13 cellular contexts compared by ENCODE assay signal in the genomic region with DNA sequence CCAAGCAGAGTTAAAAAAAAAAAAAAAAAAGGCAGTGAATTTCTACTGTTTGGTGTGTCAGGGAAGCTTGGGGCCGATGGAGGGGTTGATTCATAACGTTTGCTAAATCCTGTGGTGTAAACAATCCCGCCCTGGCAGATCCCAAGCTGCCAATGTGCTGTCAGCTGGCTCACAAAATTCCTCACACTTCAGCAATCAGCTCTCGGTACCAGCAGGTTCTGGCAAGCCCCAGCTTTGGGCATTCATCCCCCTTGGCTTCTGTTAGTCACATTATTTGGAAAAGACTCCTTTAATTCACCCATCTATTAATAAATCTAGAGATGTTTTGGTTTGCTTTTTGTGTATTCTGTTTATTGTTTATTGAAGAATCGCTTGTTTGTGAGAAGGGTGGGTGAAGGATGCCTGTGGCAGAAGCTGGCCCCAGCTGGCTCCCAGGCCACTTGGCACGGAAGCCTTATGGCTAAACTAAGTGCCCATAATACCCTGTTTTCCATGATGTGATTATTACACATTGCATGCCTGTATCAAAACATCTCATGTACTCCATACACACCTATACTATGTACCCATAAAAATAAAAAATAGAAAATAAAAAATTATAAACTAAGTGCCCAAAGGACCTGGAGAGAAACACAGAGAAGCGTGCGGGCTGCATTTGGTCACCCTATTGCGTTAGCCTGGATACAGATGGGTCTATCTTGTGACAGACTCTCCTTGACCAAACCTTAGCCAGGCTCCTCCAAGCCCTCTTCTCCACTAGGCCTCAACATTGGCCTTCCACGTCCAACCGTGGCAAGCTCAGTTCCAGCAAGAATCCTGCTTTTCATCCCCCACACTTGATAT.
A peak's percentile ranks its signal among the peaks of the same experiment; 100 is the strongest.
DNase-seq lines count a peak whose midpoint lies in the region; ATAC-seq and TF ChIP-seq lines count a peak whose summit lies in the region.
"Had no signal": no experiment of that assay in that cellular context is flagged by ENCODE, and none has a peak within 500 bp of the region (broad histone marks: within the 10 kb centered on the region; RNA-seq: fewer than 3 reads in every experiment).

No MANE protein-coding gene starts in this region.

- no peaks in the 10 kb centered on the region for H3K36me3 ChIP-seq in aorta (ENCODE audit: control insufficient read depth in 1 of 2, insufficient read depth in 2 of 2, low read length in 1 of 2)

- H3K9me3 ChIP-seq in aorta (ENCODE audit: control insufficient read depth, low read length), result no peaks in the 10 kb centered on the region

- no peak overlapping the region for H3K4me3 ChIP-seq in aorta (ENCODE audit: low read length in 2 of 2)

- TF ChIP-seq CTCF in activated CD8-positive, alpha-beta T cell treated with anti-CD3 and anti-CD28 coated beads for 36 hours (IDR thresholded peaks at IDR 0.05), result no peak

- H3K4me3 Mint-ChIP-seq in activated CD8-positive, alpha-beta T cell treated with anti-CD3 and anti-CD28 coated beads for 36 hours, result no peak overlapping the region
- H3K4me3 Mint-ChIP-seq: stimulated activated naive B cell treated with anti-CD40 and anti-IgM and Interleukin-4, amounts not matched to agents 10 μg/mL and 1 μg/mL and 100 μg/mL, for 72 hours had no signal

- peak overlapping the region in 1 of 2 donors; percentile 55 for H3K27ac ChIP-seq in aorta (ENCODE audit: low read depth in 1 of 2, low read length in 2 of 2)

- no peaks in the 10 kb centered on the region for H3K27me3 ChIP-seq in aorta (ENCODE audit: control insufficient read depth in 1 of 2, insufficient read depth in 2 of 2, low read length in 1 of 2)

- peaks cover 0 to 4% of the 10 kb centered on the region in 2 donors for H3K4me1 ChIP-seq in aorta (ENCODE audit: control insufficient read depth in 1 of 2, insufficient read depth in 2 of 2, low read length in 2 of 2)

- peak; percentile 11 for DNase-seq in activated CD8-positive, alpha-beta memory T cell treated with anti-CD3 and anti-CD28 coated beads for 24 hours
- DNase-seq in activated CD8-positive, alpha-beta memory T cell treated with anti-CD3 and anti-CD28 coated beads, Interleukin-2, amount 50 U/mL, for 4 hours, result no peak
- DNase-seq in fibroblast of gingiva (ENCODE audit: low read depth), result peak; percentile 91
- peak; percentile 53 for DNase-seq in midbrain (lab: John Stamatoyannopoulos, UW)
- peak; percentile 73 to 84 for DNase-seq in aorta
- DNase-seq in activated CD8-positive, alpha-beta T cell treated with anti-CD3 and anti-CD28 coated beads for 36 hours, result no peak
- no peak for DNase-seq in hepatic stellate cell (ENCODE audit: low spot score)
- DNase-seq in left lobe of liver (ENCODE audit: low spot score), result no peak
- DNase-seq: activated effector memory CD4-positive, alpha-beta T cell treated with anti-CD3 and anti-CD28 coated beads, Interleukin-2, amount 50 U/mL, for 16 hours; erythroblast; NCI-H69; stimulated activated naive B cell treated with anti-CD40 and anti-IgM and Interleukin-4, amounts not matched to agents 10 μg/mL and 1 μg/mL and 100 μg/mL, for 72 hours had no signal

- WGBS in aorta, 2 donors, result 51% methylated on average over 11 of the region's 11 CpGs

- H3K9me3 Mint-ChIP-seq in activated CD8-positive, alpha-beta T cell treated with anti-CD3 and anti-CD28 coated beads for 36 hours, result peaks cover 3% of the 10 kb centered on the region

- no peak overlapping the region for H3K27ac Mint-ChIP-seq in activated CD8-positive, alpha-beta T cell treated with anti-CD3 and anti-CD28 coated beads for 36 hours
- H3K27ac Mint-ChIP-seq: stimulated activated naive B cell treated with anti-CD40 and anti-IgM and Interleukin-4, amounts not matched to agents 10 μg/mL and 1 μg/mL and 100 μg/mL, for 72 hours had no signal

- intact Hi-C loops in aorta (cut with DNase I), result loop anchor here in 1 of 2 donors (5.0 kb wide), 2 partner anchors 44 to 86 kb away; no protein-coding TSS in a partner anchor
- intact Hi-C loops in activated CD8-positive, alpha-beta T cell treated with anti-CD3 and anti-CD28 coated beads for 36 hours (cut with micrococcal nuclease), result no loop called here

- H3K36me3 Mint-ChIP-seq in activated CD8-positive, alpha-beta T cell treated with anti-CD3 and anti-CD28 coated beads for 36 hours (ENCODE audit: low read depth), result no peaks in the 10 kb centered on the region

- POLR2A ChIA-PET in activated CD8-positive, alpha-beta T cell treated with anti-CD3 and anti-CD28 coated beads for 36 hours (lab: Charles Lee), result no interaction called here

- CTCF ChIA-PET in activated CD8-positive, alpha-beta T cell treated with anti-CD3 and anti-CD28 coated beads for 36 hours (lab: Charles Lee), result no interaction called here

- no peaks in the 10 kb centered on the region for H3K4me1 Mint-ChIP-seq in activated CD8-positive, alpha-beta T cell treated with anti-CD3 and anti-CD28 coated beads for 36 hours (ENCODE audit: low read depth)
- H3K4me1 Mint-ChIP-seq: stimulated activated naive B cell treated with anti-CD40 and anti-IgM and Interleukin-4, amounts not matched to agents 10 μg/mL and 1 μg/mL and 100 μg/mL, for 72 hours had no signal

- H3K27me3 Mint-ChIP-seq in activated CD8-positive, alpha-beta T cell treated with anti-CD3 and anti-CD28 coated beads for 36 hours, result no peaks in the 10 kb centered on the region
- H3K27me3 Mint-ChIP-seq: stimulated activated naive B cell treated with anti-CD40 and anti-IgM and Interleukin-4, amounts not matched to agents 10 μg/mL and 1 μg/mL and 100 μg/mL, for 72 hours had no signal

- ATAC-seq in aorta (ENCODE audit: low FRiP score) (peak; percentile 71), left lobe of liver (no peak)
- no peak for ATAC-seq in activated CD8-positive, alpha-beta T cell treated with anti-CD3 and anti-CD28 coated beads for 36 hours
- ATAC-seq: HCT116; stimulated activated naive B cell treated with anti-CD40 and anti-IgM and Interleukin-4, amounts not matched to agents 10 μg/mL and 1 μg/mL and 100 μg/mL, for 72 hours had no signal

Comparison
In these comparisons a context has a peak if more than half of its experiments do, and no peak if none do; other contexts are left out.
1. DNase-seq: peak in activated CD8-positive, alpha-beta memory T cell treated with anti-CD3 and anti-CD28 coated beads for 24 hours (single experiment), fibroblast of gingiva (single experiment), midbrain (single experiment) and aorta (2 of 2); none in activated CD8-positive, alpha-beta memory T cell treated with anti-CD3 and anti-CD28 coated beads, Interleukin-2, amount 50 U/mL, for 4 hours (single experiment), activated CD8-positive, alpha-beta T cell treated with anti-CD3 and anti-CD28 coated beads for 36 hours (single experiment), hepatic stellate cell (single experiment) and left lobe of liver (single experiment).